ENCODE assay signal across 30 cellular contexts in genomic region chr9:132646726-132647125, GRCh38. TPM values are rescaled to one million over a fixed set of nuclear protein-coding genes. Genes with fewer than 3 reads are reported as not detected.
DNase-seq lines count a peak whose midpoint lies in the region; ATAC-seq, FAIRE-seq and TF ChIP-seq lines count a peak whose summit lies in the region.
"Had no signal": no experiment of that assay in that cellular context is flagged by ENCODE, and none has a peak within 500 bp of the region (broad histone marks: within the 10 kb centered on the region; RNA-seq: fewer than 3 reads in every experiment).

No MANE protein-coding gene starts in this region.

- H3K27me3 ChIP-seq in hepatocyte, result no peaks in the 10 kb centered on the region
- H3K27me3 ChIP-seq: BE2C, gastrocnemius medialis, upper lobe of right lung had no signal

- H3K9me2 ChIP-seq in hepatocyte (replicated peaks; ENCODE audit: insufficient read depth), result no peaks in the 10 kb centered on the region

- no peaks in the 10 kb centered on the region for H3K36me3 ChIP-seq in hepatocyte (replicated peaks; ENCODE audit: insufficient read depth, low read depth)

- WGBS in hepatocyte (ENCODE audit: low lambda C conversion rate, missing lambda C conversion rate), result 96% methylated on average over 7 of the region's 7 CpGs

- no peak for FAIRE-seq in HTR-8/SVneo (lab: Jason Lieb, UNC)
- FAIRE-seq: GM12891 had no signal

- no peak overlapping the region for H3K4me2 ChIP-seq in hepatocyte

- H3K4me1 Mint-ChIP-seq in stimulated activated naive CD8-positive, alpha-beta T cell treated with anti-CD3 and anti-CD28 coated beads, Interleukin-15, Interleukin-2, amounts not matched to agents 100 ng/mL and 50 ng/mL, for 24 hours (ENCODE audit: low read depth), result peaks cover 19% of the 10 kb centered on the region
- H3K4me1 Mint-ChIP-seq in stimulated activated naive CD8-positive, alpha-beta T cell treated with anti-CD3 and anti-CD28 coated beads, Interleukin-15, amount 100 ng/mL, for 72 hours, result peaks cover 6% of the 10 kb centered on the region
- H3K4me1 Mint-ChIP-seq in activated CD4-positive, alpha-beta T cell treated with anti-CD3 and anti-CD28 coated beads, Interleukin-2, amount 10 ng/mL, durations not matched to agents 7 days and 5 days, result no peaks in the 10 kb centered on the region
- H3K4me1 Mint-ChIP-seq: nephron had no signal

- no peak for TF ChIP-seq CTCF in hepatocyte (IDR thresholded peaks at IDR 0.05; ENCODE audit: poor library complexity)

- H3K4me3 ChIP-seq in hepatocyte, result no peak overlapping the region
- H3K4me3 ChIP-seq: gastrocnemius medialis, HAP-1, lung, mucosa of descending colon, upper lobe of right lung had no signal

- CTCF ChIA-PET in activated CD4-positive, alpha-beta T cell treated with anti-CD3 and anti-CD28 coated beads, Interleukin-2, amount 10 ng/mL, durations not matched to agents 7 days and 5 days (lab: Charles Lee), result no interaction called here

- H4K20me1 ChIP-seq in hepatocyte (ENCODE audit: insufficient read depth, poor library complexity, severe bottlenecking), result no peaks in the 10 kb centered on the region

- no peaks in the 10 kb centered on the region for H3K9me3 ChIP-seq in hepatocyte (ENCODE audit: low read depth)
- H3K9me3 ChIP-seq: BE2C, gastrocnemius medialis, HAP-1, mucosa of descending colon, upper lobe of right lung had no signal

- no peak for DNase-seq in stimulated activated naive CD8-positive, alpha-beta T cell treated with anti-CD3 and anti-CD28 coated beads, Interleukin-15, amount 100 ng/mL, for 72 hours
- peak; percentile 30 for DNase-seq in astrocyte of the hippocampus (ENCODE audit: low read depth, low spot score)
- DNase-seq in hepatocyte (ENCODE audit: low spot score), result no peak
- DNase-seq in CD1c-positive myeloid dendritic cell (ENCODE audit: extremely low spot score), result no peak
- DNase-seq in left lobe of liver (ENCODE audit: low spot score), result no peak
- DNase-seq in HTR-8/SVneo (ENCODE audit: insufficient read length, low spot score), result no peak
- no peak for DNase-seq in activated CD4-positive, alpha-beta T cell treated with anti-CD3 and anti-CD28 coated beads, Interleukin-2, amount 10 ng/mL, durations not matched to agents 7 days and 5 days
- DNase-seq: 8988T; activated CD8-positive, alpha-beta T cell treated with anti-CD3 and anti-CD28 coated beads for 36 hours; aorta; BE2C; DMS 273 treated with DMSO at 0.1 percent for 48 hours; effector memory CD8-positive, alpha-beta T cell; gastrocnemius medialis; hippocampal formation; mucosa of descending colon; NCI-H1417 treated with DMSO at 0.1 percent for 48 hours; NCI-H2081; NCI-H524 treated with DMSO at 0.1 percent for 48 hours; NK-92 treated with Interleukin-12 subunit alpha and Interleukin-12 subunit beta, amount 100 ng/mL, for 24 hours; stimulated activated naive CD4-positive, alpha-beta T cell; upper lobe of right lung had no signal

- H3K9me3 Mint-ChIP-seq in stimulated activated naive CD8-positive, alpha-beta T cell treated with anti-CD3 and anti-CD28 coated beads, Interleukin-15, Interleukin-2, amounts not matched to agents 100 ng/mL and 50 ng/mL, for 24 hours, result no peaks in the 10 kb centered on the region
- no peaks in the 10 kb centered on the region for H3K9me3 Mint-ChIP-seq in stimulated activated naive CD8-positive, alpha-beta T cell treated with anti-CD3 and anti-CD28 coated beads, Interleukin-15, amount 100 ng/mL, for 72 hours
- no peaks in the 10 kb centered on the region for H3K9me3 Mint-ChIP-seq in activated CD4-positive, alpha-beta T cell treated with anti-CD3 and anti-CD28 coated beads, Interleukin-2, amount 10 ng/mL, durations not matched to agents 7 days and 5 days
- H3K9me3 Mint-ChIP-seq: activated CD8-positive, alpha-beta T cell treated with anti-CD3 and anti-CD28 coated beads for 36 hours; activated naive CD4-positive, alpha-beta T cell treated with anti-CD3 and anti-CD28 coated beads, Interleukin-2, amount 50 U/mL, for 72 hours; effector memory CD8-positive, alpha-beta T cell; nephron; T-helper 2 cell treated with Interferon-gamma antibody and Interleukin-4, amounts not matched to agents 5 μg/mL and 100 μg/mL, for 36 hours had no signal

- no peak for ATAC-seq in stimulated activated naive CD8-positive, alpha-beta T cell treated with anti-CD3 and anti-CD28 coated beads, Interleukin-15, amount 100 ng/mL, for 72 hours
- ATAC-seq in left lobe of liver, result no peak
- ATAC-seq: activated CD8-positive, alpha-beta T cell treated with anti-CD3 and anti-CD28 coated beads for 36 hours; effector memory CD8-positive, alpha-beta T cell; gastrocnemius medialis; mucosa of descending colon; Right ventricle myocardium inferior; upper lobe of right lung had no signal

- H3K79me2 ChIP-seq in hepatocyte, result no peaks in the 10 kb centered on the region

- peaks cover 88% of the 10 kb centered on the region for H3K36me3 Mint-ChIP-seq in stimulated activated naive CD8-positive, alpha-beta T cell treated with anti-CD3 and anti-CD28 coated beads, Interleukin-15, Interleukin-2, amounts not matched to agents 100 ng/mL and 50 ng/mL, for 24 hours (ENCODE audit: low read depth)
- H3K36me3 Mint-ChIP-seq in activated CD4-positive, alpha-beta T cell treated with anti-CD3 and anti-CD28 coated beads, Interleukin-2, amount 10 ng/mL, durations not matched to agents 7 days and 5 days (ENCODE audit: low read depth), result peaks cover 11% of the 10 kb centered on the region

- peak overlapping the region; percentile 81 for H3K27ac ChIP-seq in hepatocyte
- H3K27ac ChIP-seq: gastrocnemius medialis, upper lobe of right lung had no signal

- no peaks in the 10 kb centered on the region for H3K4me1 ChIP-seq in hepatocyte (ENCODE audit: insufficient read depth)
- H3K4me1 ChIP-seq: BE2C, gastrocnemius medialis, HAP-1, upper lobe of right lung had no signal

- no peak overlapping the region for H3K4me3 Mint-ChIP-seq in stimulated activated naive CD8-positive, alpha-beta T cell treated with anti-CD3 and anti-CD28 coated beads, Interleukin-15, Interleukin-2, amounts not matched to agents 100 ng/mL and 50 ng/mL, for 24 hours
- H3K4me3 Mint-ChIP-seq in stimulated activated naive CD8-positive, alpha-beta T cell treated with anti-CD3 and anti-CD28 coated beads, Interleukin-15, amount 100 ng/mL, for 72 hours, result no peak overlapping the region
- no peak overlapping the region for H3K4me3 Mint-ChIP-seq in activated CD4-positive, alpha-beta T cell treated with anti-CD3 and anti-CD28 coated beads, Interleukin-2, amount 10 ng/mL, durations not matched to agents 7 days and 5 days
- H3K4me3 Mint-ChIP-seq: activated CD8-positive, alpha-beta T cell treated with anti-CD3 and anti-CD28 coated beads for 36 hours; effector memory CD8-positive, alpha-beta T cell; nephron; T-helper 2 cell treated with Interferon-gamma antibody and Interleukin-4, amounts not matched to agents 5 μg/mL and 100 μg/mL, for 36 hours had no signal

- H2AFZ ChIP-seq in hepatocyte, result no peak overlapping the region

- H3K27ac Mint-ChIP-seq in stimulated activated naive CD8-positive, alpha-beta T cell treated with anti-CD3 and anti-CD28 coated beads, Interleukin-15, Interleukin-2, amounts not matched to agents 100 ng/mL and 50 ng/mL, for 24 hours, result peak overlapping the region; percentile 70
- no peak overlapping the region for H3K27ac Mint-ChIP-seq in stimulated activated naive CD8-positive, alpha-beta T cell treated with anti-CD3 and anti-CD28 coated beads, Interleukin-15, amount 100 ng/mL, for 72 hours
- no peak overlapping the region for H3K27ac Mint-ChIP-seq in activated CD4-positive, alpha-beta T cell treated with anti-CD3 and anti-CD28 coated beads, Interleukin-2, amount 10 ng/mL, durations not matched to agents 7 days and 5 days
- H3K27ac Mint-ChIP-seq: activated CD8-positive, alpha-beta T cell treated with anti-CD3 and anti-CD28 coated beads for 36 hours; nephron; T-helper 2 cell treated with Interferon-gamma antibody and Interleukin-4, amounts not matched to agents 5 μg/mL and 100 μg/mL, for 36 hours had no signal

- no peaks in the 10 kb centered on the region for H3K27me3 Mint-ChIP-seq in stimulated activated naive CD8-positive, alpha-beta T cell treated with anti-CD3 and anti-CD28 coated beads, Interleukin-15, Interleukin-2, amounts not matched to agents 100 ng/mL and 50 ng/mL, for 24 hours
- H3K27me3 Mint-ChIP-seq in stimulated activated naive CD8-positive, alpha-beta T cell treated with anti-CD3 and anti-CD28 coated beads, Interleukin-15, amount 100 ng/mL, for 72 hours, result no peaks in the 10 kb centered on the region
- H3K27me3 Mint-ChIP-seq in activated CD4-positive, alpha-beta T cell treated with anti-CD3 and anti-CD28 coated beads, Interleukin-2, amount 10 ng/mL, durations not matched to agents 7 days and 5 days, result no peaks in the 10 kb centered on the region
- H3K27me3 Mint-ChIP-seq: activated CD8-positive, alpha-beta T cell treated with anti-CD3 and anti-CD28 coated beads for 36 hours; effector memory CD8-positive, alpha-beta T cell had no signal

- POLR2A ChIA-PET in activated CD4-positive, alpha-beta T cell treated with anti-CD3 and anti-CD28 coated beads, Interleukin-2, amount 10 ng/mL, durations not matched to agents 7 days and 5 days (lab: Charles Lee), result no interaction called here

RNA-seq across cellular contexts. Expression of gene DDX31, which starts 23.1 kb away (rescaled TPM):
- total RNA-seq in hepatocyte (10.5 and 13.1 TPM in 2 replicates), left lobe of liver (7.7 TPM)
- 7.3 and 10.5 TPM in 2 replicates for polyA plus RNA-seq in hepatocyte
- 10 to 100 TPM; 12.4 to 13.2 TPM for total RNA-seq in activated CD4-positive, alpha-beta T cell treated with anti-CD3 and anti-CD28 coated beads, Interleukin-2, amount 10 ng/mL, durations not matched to agents 7 days and 5 days

RNA-seq across cellular contexts. Expression of gene GTF3C4, which starts 23.5 kb away (rescaled TPM):
- total RNA-seq in hepatocyte (16.6 and 19.2 TPM in 2 replicates), left lobe of liver (6.1 TPM)
- 5.7 and 6.1 TPM in 2 replicates for polyA plus RNA-seq in hepatocyte
- 10 to 100 TPM; 12.7 to 13.5 TPM for total RNA-seq in activated CD4-positive, alpha-beta T cell treated with anti-CD3 and anti-CD28 coated beads, Interleukin-2, amount 10 ng/mL, durations not matched to agents 7 days and 5 days
